In genomic region chr15:75335313-75335704, GRCh38 we compare ENCODE assay signal across 8 cellular contexts. TPM values are rescaled to one million over a fixed set of nuclear protein-coding genes. Genes with fewer than 3 reads are reported as not detected.
DNase-seq lines count a peak whose midpoint lies in the region; ATAC-seq and TF ChIP-seq lines count a peak whose summit lies in the region.
"Had no signal": no experiment of that assay in that cellular context is flagged by ENCODE, and none has a peak within 500 bp of the region (broad histone marks: within the 10 kb centered on the region; RNA-seq: fewer than 3 reads in every experiment).

No MANE protein-coding gene starts in this region.

- H3K27ac Mint-ChIP-seq in glutamatergic neuron (ENCODE audit: unreplicated experiment) = peak overlapping the region; percentile 81

- no peaks in the 10 kb centered on the region for H3K27me3 ChIP-seq in H7 (ENCODE audit: control insufficient read depth, insufficient read depth, low read length)
- no peaks in the 10 kb centered on the region for H3K27me3 ChIP-seq in aorta (ENCODE audit: control insufficient read depth in 1 of 2, insufficient read depth in 2 of 2, low read length in 1 of 2)

- peaks cover 4% of the 10 kb centered on the region for H3K4me1 Mint-ChIP-seq in glutamatergic neuron (ENCODE audit: low read depth, unreplicated experiment)

- H3K4me1 ChIP-seq in aorta (ENCODE audit: control insufficient read depth in 1 of 2, insufficient read depth in 2 of 2, low read length in 2 of 2) = peaks cover 0 to 2% of the 10 kb centered on the region in 2 donors

- no peaks in the 10 kb centered on the region for H3K36me3 Mint-ChIP-seq in glutamatergic neuron (ENCODE audit: unreplicated experiment)

- peaks cover 15% of the 10 kb centered on the region for H3K9me3 Mint-ChIP-seq in glutamatergic neuron (ENCODE audit: unreplicated experiment)

- WGBS in aorta, 2 donors = 41 to 43% methylated on average over 3 of the region's 3 CpGs

- H3K36me3 ChIP-seq in H7 (replicated peaks; ENCODE audit: control insufficient read depth, insufficient read depth, low read length) = peaks cover 3% of the 10 kb centered on the region
- no peaks in the 10 kb centered on the region for H3K36me3 ChIP-seq in aorta (ENCODE audit: control insufficient read depth in 1 of 2, insufficient read depth in 2 of 2, low read length in 1 of 2)

- TF ChIP-seq CTCF in VCaP (conservative IDR thresholded peaks at IDR 0.05) (no peak), glutamatergic neuron (IDR thresholded peaks at IDR 0.05; ENCODE audit: partially characterized antibody, unreplicated experiment) (no peak)

- H3K9me3 ChIP-seq in aorta (ENCODE audit: control insufficient read depth, low read length) = no peaks in the 10 kb centered on the region

- H3K27me3 Mint-ChIP-seq in glutamatergic neuron (ENCODE audit: unreplicated experiment) = peaks cover 10% of the 10 kb centered on the region

- peak overlapping the region; percentile 98 for H3K4me3 Mint-ChIP-seq in glutamatergic neuron (ENCODE audit: unreplicated experiment)

- ATAC-seq in aorta (ENCODE audit: low FRiP score) (no peak), HG03565 (IDR thresholded peaks at IDR 0.05; ENCODE audit: unreplicated experiment) (no peak)

- H3K4me3 ChIP-seq in H7 (ENCODE audit: insufficient read depth, low read depth, low read length) (peak overlapping the region; percentile 77), skin epidermis (peak overlapping the region; percentile 62 to 94 (median 71)), aorta (ENCODE audit: low read length in 2 of 2) (peak overlapping the region in 1 of 2 donors; percentile 50)

- DNase-seq in H7 (no peak), glutamatergic neuron (no peak), anterior cingulate cortex (lab: John Stamatoyannopoulos, UW) (no peak), aorta (no peak)

- peak overlapping the region; percentile 74 for H3K27ac ChIP-seq in VCaP
- peak overlapping the region in 16 of 21 experiments; percentile 67 to 89 (median 82) for H3K27ac ChIP-seq in skin epidermis
- H3K27ac ChIP-seq in aorta (ENCODE audit: low read depth in 1 of 2, low read length in 2 of 2) = no peak overlapping the region

- intact Hi-C loops in aorta (cut with DNase I) = no loop called here

RNA-seq across cellular contexts. Expression of gene COMMD4, which starts 0.6 kb away (rescaled TPM):
- total RNA-seq in H7 (2014; rRNA removed; shearing (Covaris generic)) = 125 and 169 TPM in 2 replicates
- total RNA-seq in glutamatergic neuron (ENCODE audit: unreplicated experiment) (66.2 TPM), aorta (10 to 100 TPM; 27.0 to 32.8 TPM)
- 100 to 1,000 TPM in 1 of 2 donors, 10 to 100 TPM in 1; 45.6 to 136 TPM for polyA plus RNA-seq in aorta

RNA-seq across cellular contexts. Expression of gene NEIL1, which starts 11.5 kb away (rescaled TPM):
- total RNA-seq in H7 (2014; rRNA removed; shearing (Covaris generic)) = 14.7 and 23.8 TPM in 2 replicates
- total RNA-seq in glutamatergic neuron (ENCODE audit: unreplicated experiment) (11.8 TPM), aorta (10 to 100 TPM; 15.4 to 45.5 TPM)
- polyA plus RNA-seq in aorta = 10 to 100 TPM in 1 of 2 donors, 1 to 10 TPM in 1; 7.9 to 80.4 TPM

RNA-seq across cellular contexts. Expression of gene MAN2C1, which starts 33.1 kb away (rescaled TPM):
- 79.8 and 118 TPM in 2 replicates for total RNA-seq in H7 (2014; rRNA removed; shearing (Covaris generic))
- total RNA-seq in glutamatergic neuron (ENCODE audit: unreplicated experiment) (300 TPM), aorta (100 to 1,000 TPM; 198 to 257 TPM)
- 100 to 1,000 TPM in 1 of 2 donors, 10 to 100 TPM in 1; 49.2 to 768 TPM for polyA plus RNA-seq in aorta

RNA-seq across cellular contexts. Expression of gene GOLGA6D, which starts 52.7 kb away (rescaled TPM):
- total RNA-seq in H7 (2014; rRNA removed; shearing (Covaris generic)) = 0.28 and 1.1 TPM in 2 replicates
- not detected for total RNA-seq in glutamatergic neuron (ENCODE audit: unreplicated experiment)
- under 1 TPM in 1 of 2 donors, not detected in 1; 0.12 TPM for total RNA-seq in aorta
- under 1 TPM in 1 of 2 donors, not detected in 1; 0.08 TPM for polyA plus RNA-seq in aorta
- total RNA-seq: T-helper 2 cell treated with Interferon-gamma antibody and Interleukin-4, amounts not matched to agents 100 ng/mL and 5 ng/mL, for 36 hours had no signal

Comparison
In these comparisons a context has a peak if more than half of its experiments do, and no peak if none do; other contexts are left out.
1. H3K27ac ChIP-seq: peak in VCaP (single experiment) and skin epidermis (16 of 21); none in aorta (0 of 2).